24 cellular contexts compared by ENCODE assay signal in genomic region chr15:94265009-94265408, GRCh38. TPM values are rescaled to one million over a fixed set of nuclear protein-coding genes. Genes with fewer than 3 reads are reported as not detected.
DNase-seq lines count a peak whose midpoint lies in the region; ATAC-seq, FAIRE-seq and TF ChIP-seq lines count a peak whose summit lies in the region.
"Had no signal": no experiment of that assay in that cellular context is flagged by ENCODE, and none has a peak within 500 bp of the region (broad histone marks: within the 10 kb centered on the region; RNA-seq: fewer than 3 reads in every experiment).

No MANE protein-coding gene starts in this region.

- H2AFZ ChIP-seq in HepG2 (ENCODE audit: low read length) (no peak overlapping the region), neuronal stem cell (ENCODE audit: low read length) (no peak overlapping the region), MM.1S (ENCODE audit: low read length) (no peak overlapping the region)

- no peak for TF ChIP-seq POLR2A in HepG2 (IDR thresholded peaks at IDR 0.05; ENCODE audit: insufficient read depth in 1 of 2, low read depth in 2 of 2, low read length in 2 of 2)
- TF ChIP-seq POLR2A in right lobe of liver (IDR thresholded peaks at IDR 0.05): no peak
- TF ChIP-seq POLR2A in thyroid gland (IDR thresholded peaks at IDR 0.05): no peak

- no peak overlapping the region for H3K4me3 Mint-ChIP-seq in activated B cell treated with CpG ODN at 0.5 μM for 24 hours
- H3K4me3 Mint-ChIP-seq: dendritic cell treated with granulocyte-macrophage colony-stimulating factor and Interleukin-4, amounts not matched to agents 40 ng/mL and 50 ng/mL, for 4 days; memory B cell; naive thymus-derived CD4-positive, alpha-beta T cell; stimulated activated naive B cell treated with anti-CD40 and anti-IgM and Interleukin-4, amounts not matched to agents 10 μg/mL and 1 μg/mL and 100 μg/mL, for 72 hours had no signal

- peaks cover 65% of the 10 kb centered on the region for H3K4me1 Mint-ChIP-seq in activated B cell treated with CpG ODN at 0.5 μM for 24 hours

- no peak overlapping the region for H3K4me3 ChIP-seq in HepG2 (replicated peaks in 1 of 3; ENCODE audit: insufficient read depth in 1 of 3, low read depth in 2 of 3, low read length in 3 of 3)
- H3K4me3 ChIP-seq in right lobe of liver: no peak overlapping the region
- H3K4me3 ChIP-seq in thyroid gland (replicated peaks in 1 of 3): no peak overlapping the region
- H3K4me3 ChIP-seq in neuronal stem cell (ENCODE audit: low read length in 2 of 2): no peak overlapping the region
- H3K4me3 ChIP-seq in MM.1S (ENCODE audit: low read length): no peak overlapping the region
- H3K4me3 ChIP-seq: A549, K562, thoracic aorta had no signal

- H2BK5ac ChIP-seq in neuronal stem cell (ENCODE audit: low read length): no peak overlapping the region

- H3K79me2 ChIP-seq in HepG2 (ENCODE audit: insufficient read depth, low read length) (no peaks in the 10 kb centered on the region), MM.1S (ENCODE audit: low read length) (no peaks in the 10 kb centered on the region; the same call in 1 of the 2 replicates)

- H3K36me3 ChIP-seq in HepG2 (replicated peaks in 1 of 2; ENCODE audit: control insufficient read depth in 1 of 2, insufficient read depth in 2 of 2, low read length in 2 of 2) (no peaks in the 10 kb centered on the region), right lobe of liver (no peaks in the 10 kb centered on the region), thyroid gland (no peaks in the 10 kb centered on the region), neuronal stem cell (replicated peaks in 1 of 2; ENCODE audit: control insufficient read depth in 2 of 2, insufficient read depth in 2 of 2, low read length in 2 of 2) (no peaks in the 10 kb centered on the region), MM.1S (replicated peaks; ENCODE audit: insufficient read depth, low read length) (no peaks in the 10 kb centered on the region)
- H3K36me3 ChIP-seq: thoracic aorta had no signal

- no peak overlapping the region for H3K4ac ChIP-seq in neuronal stem cell (ENCODE audit: low read length)

- no peak overlapping the region for H4K8ac ChIP-seq in neuronal stem cell (ENCODE audit: low read depth, low read length)

- H2AK5ac ChIP-seq in neuronal stem cell (ENCODE audit: low read depth, low read length): no peak overlapping the region

- no peaks in the 10 kb centered on the region for H3K79me1 ChIP-seq in neuronal stem cell (ENCODE audit: low read depth, low read length)

- H3K27ac ChIP-seq in HepG2 (ENCODE audit: extremely low read length, insufficient read depth, low read length): no peak overlapping the region
- H3K27ac ChIP-seq in right lobe of liver: no peak overlapping the region
- no peak overlapping the region for H3K27ac ChIP-seq in foreskin keratinocyte
- H3K27ac ChIP-seq in thyroid gland: peak overlapping the region; percentile 5 to 51 (median 41)
- no peak overlapping the region for H3K27ac ChIP-seq in neuronal stem cell (replicated peaks; ENCODE audit: low read length)
- H3K27ac ChIP-seq in MM.1S (ENCODE audit: low read length): no peak overlapping the region
- H3K27ac ChIP-seq: A549, thoracic aorta had no signal

- WGBS in HepG2 (ENCODE audit: low lambda C conversion rate): 53% methylated on average over 4 of the region's 4 CpGs
- 64% methylated on average over 4 of the region's 4 CpGs for WGBS in right lobe of liver (ENCODE audit: insufficient coverage, low coverage, low lambda C conversion rate, missing lambda C conversion rate)
- WGBS in thyroid gland, 2 donors: 42 to 60% methylated on average over 4 of the region's 4 CpGs
- no CpG with 5 or more reads among the region's 4 CpGs for WGBS in neuronal stem cell (ENCODE audit: extremely low coverage in 2 of 2, insufficient read length in 2 of 2, insufficient replicate concordance in 1 of 2), 2 donors

- in situ Hi-C loops in HepG2 (cut with HindIII; ENCODE audit: extremely low pct_ligation_motif_present, low pct_unique_long_range_greater_than_20kb): no loop called here

- H3K9me3 ChIP-seq in HepG2 (ENCODE audit: low read length) (no peaks in the 10 kb centered on the region), right lobe of liver (no peaks in the 10 kb centered on the region), thyroid gland (no peaks in the 10 kb centered on the region), neuronal stem cell (replicated peaks in 1 of 2; ENCODE audit: control insufficient read depth in 2 of 2, insufficient read depth in 1 of 2, low read depth in 1 of 2, low read length in 2 of 2) (no peaks in the 10 kb centered on the region), MM.1S (replicated peaks; ENCODE audit: insufficient read depth, low read length) (no peaks in the 10 kb centered on the region)
- H3K9me3 ChIP-seq: A549, thoracic aorta had no signal

- no peak for ATAC-seq in HepG2
- no peak for ATAC-seq in right lobe of liver
- ATAC-seq in activated B cell treated with CpG ODN at 0.5 μM for 24 hours (ENCODE audit: low read depth): no peak
- peak; percentile 67 for ATAC-seq in foreskin keratinocyte
- ATAC-seq: A549; K562; naive thymus-derived CD4-positive, alpha-beta T cell; stimulated activated naive B cell treated with anti-CD40 and anti-IgM and Interleukin-4, amounts not matched to agents 10 μg/mL and 1 μg/mL and 100 μg/mL, for 72 hours had no signal

- H3K9me3 Mint-ChIP-seq in activated B cell treated with CpG ODN at 0.5 μM for 24 hours: no peaks in the 10 kb centered on the region
- H3K9me3 Mint-ChIP-seq: dendritic cell treated with granulocyte-macrophage colony-stimulating factor and Interleukin-4, amounts not matched to agents 40 ng/mL and 50 ng/mL, for 4 days had no signal

- H3K23ac ChIP-seq in neuronal stem cell (ENCODE audit: low read depth, low read length, poor library complexity): no peak overlapping the region

- no peak for TF ChIP-seq RAD21 in HepG2 (CRISPR knock-in tag; IDR thresholded peaks at IDR 0.05)

- intact Hi-C loops in HepG2 (cut with micrococcal nuclease; ENCODE audit: unreplicated experiment): no loop called here
- intact Hi-C loops in right lobe of liver (cut with DNase I): no loop called here
- intact Hi-C loops in activated B cell treated with CpG ODN at 0.5 μM for 24 hours (cut with micrococcal nuclease): no loop called here
- intact Hi-C loops in thyroid gland (cut with DNase I): no loop called here

- peaks cover 5% of the 10 kb centered on the region for H3K36me3 Mint-ChIP-seq in activated B cell treated with CpG ODN at 0.5 μM for 24 hours (ENCODE audit: low read depth)

- no peak overlapping the region for H3K14ac ChIP-seq in neuronal stem cell (ENCODE audit: low read length)

- H3K27me3 ChIP-seq in HepG2 (ENCODE audit: control insufficient read depth in 1 of 2, insufficient read depth in 2 of 2, low read length in 2 of 2) (no peaks in the 10 kb centered on the region), right lobe of liver (no peaks in the 10 kb centered on the region), foreskin keratinocyte (no peaks in the 10 kb centered on the region), thyroid gland (no peaks in the 10 kb centered on the region), neuronal stem cell (ENCODE audit: control insufficient read depth in 3 of 3, insufficient read depth in 3 of 3, low read depth in 1 of 3, low read length in 3 of 3) (no peaks in the 10 kb centered on the region), MM.1S (replicated peaks; ENCODE audit: insufficient read depth, low read length) (no peaks in the 10 kb centered on the region)

- no peak for FAIRE-seq in HepG2 (lab: Jason Lieb, UNC)
- FAIRE-seq: A549, K562 had no signal

- no peak for DNase-seq in HepG2 (ENCODE audit: low spot score)
- no peak for DNase-seq in right lobe of liver
- no peak for DNase-seq in activated B cell treated with CpG ODN at 0.5 μM for 24 hours
- peak; percentile 26 to 50 for DNase-seq in foreskin keratinocyte
- peak; percentile 31 to 38 for DNase-seq in thyroid gland
- DNase-seq in NCI-H446 (lab: John Stamatoyannopoulos, UW): no peak
- DNase-seq in neuronal stem cell (ENCODE audit: low spot score): no peak
- DNase-seq in MM.1S: no peak
- DNase-seq: activated CD4-positive, alpha-beta T cell treated with anti-CD3 and anti-CD28 coated beads for 1 hour; hypothalamus; kidney; naive thymus-derived CD4-positive, alpha-beta T cell; NCI-H1092; NCI-H2029 treated with DMSO at 0.1 percent for 48 hours; NCI-H510A; posterior cingulate gyrus; stimulated activated CD4-positive, alpha-beta T cell treated with anti-CD3 and anti-CD28 coated beads, Interleukin-1b, Interleukin-23, amount 100 ng/mL, for 48 hours; stimulated activated naive B cell treated with anti-CD40 and anti-IgM and Interleukin-4, amounts not matched to agents 10 μg/mL and 1 μg/mL and 100 μg/mL, for 72 hours; T1000 had no signal

- H3K27me3 Mint-ChIP-seq in activated B cell treated with CpG ODN at 0.5 μM for 24 hours: no peaks in the 10 kb centered on the region
- H3K27me3 Mint-ChIP-seq: memory B cell; stimulated activated naive B cell treated with anti-CD40 and anti-IgM and Interleukin-4, amounts not matched to agents 10 μg/mL and 1 μg/mL and 100 μg/mL, for 72 hours had no signal

- no peak for TF ChIP-seq CTCF in HepG2 (CRISPR knock-in tag; IDR thresholded peaks at IDR 0.05)
- no peak for TF ChIP-seq CTCF in right lobe of liver (IDR thresholded peaks at IDR 0.05)
- TF ChIP-seq CTCF in activated B cell treated with CpG ODN at 0.5 μM for 24 hours (IDR thresholded peaks at IDR 0.05): no peak
- no peak for TF ChIP-seq CTCF in foreskin keratinocyte (conservative IDR thresholded peaks at IDR 0.05)
- TF ChIP-seq CTCF in thyroid gland (IDR thresholded peaks at IDR 0.05): no peak
- TF ChIP-seq CTCF in MM.1S (IDR thresholded peaks at IDR 0.05; ENCODE audit: low read length): no peak

- no peak overlapping the region for H2BK120ac ChIP-seq in neuronal stem cell (ENCODE audit: low read depth, low read length)

- BruUV-seq in HepG2 (replicated peaks; lab: Mats Ljungman, UMichigan): no TSS peak

- no peak overlapping the region for H3K18ac ChIP-seq in neuronal stem cell (ENCODE audit: low read length)

- H3F3A ChIP-seq in MM.1S (ENCODE audit: insufficient read depth, low read length): 0 out of 2 replicates have a peak, but pooled peaks cover under 1% of the 10 kb centered on the region

- H4K20me1 ChIP-seq in HepG2 (ENCODE audit: insufficient read depth, low read length) (no peaks in the 10 kb centered on the region), MM.1S (ENCODE audit: insufficient read depth, low read length) (no peaks in the 10 kb centered on the region)

- H3K9ac ChIP-seq in HepG2 (ENCODE audit: insufficient read depth, low read depth, low read length) (no peak overlapping the region), neuronal stem cell (ENCODE audit: low read depth, low read length, poor library complexity) (no peak overlapping the region), MM.1S (ENCODE audit: low read length) (no peak overlapping the region)

- peak overlapping the region; percentile 61 for H3K27ac Mint-ChIP-seq in activated B cell treated with CpG ODN at 0.5 μM for 24 hours
- H3K27ac Mint-ChIP-seq: dendritic cell treated with granulocyte-macrophage colony-stimulating factor and Interleukin-4, amounts not matched to agents 40 ng/mL and 50 ng/mL, for 4 days; naive thymus-derived CD4-positive, alpha-beta T cell had no signal

- H2BK15ac ChIP-seq in neuronal stem cell (ENCODE audit: low read length): no peak overlapping the region

- no peak overlapping the region for H2BK12ac ChIP-seq in neuronal stem cell (ENCODE audit: low read length)

- no peak overlapping the region for H4K91ac ChIP-seq in neuronal stem cell (ENCODE audit: low read depth, low read length, poor library complexity)

- H3K9me2 ChIP-seq in MM.1S (replicated peaks; ENCODE audit: insufficient read depth, low read length): no peaks in the 10 kb centered on the region

- peaks cover 12% of the 10 kb centered on the region for H3K4me1 ChIP-seq in HepG2 (ENCODE audit: insufficient read depth, low read length)
- H3K4me1 ChIP-seq in right lobe of liver: no peaks in the 10 kb centered on the region
- peaks cover 2% of the 10 kb centered on the region for H3K4me1 ChIP-seq in foreskin keratinocyte
- peaks cover 22 to 27% of the 10 kb centered on the region in 2 donors for H3K4me1 ChIP-seq in thyroid gland
- peaks cover 0 to 2% of the 10 kb centered on the region in 2 donors for H3K4me1 ChIP-seq in neuronal stem cell (ENCODE audit: control insufficient read depth in 2 of 2, insufficient read depth in 1 of 2, low read depth in 1 of 2, low read length in 2 of 2)
- peaks cover 5% of the 10 kb centered on the region for H3K4me1 ChIP-seq in MM.1S (ENCODE audit: low read length)
- H3K4me1 ChIP-seq: A549 had no signal

- POLR2A ChIA-PET in HepG2 (lab: Yijun Ruan, JAX): no interaction called here
- POLR2A ChIA-PET in activated B cell treated with CpG ODN at 0.5 μM for 24 hours (lab: Charles Lee): interaction anchor here (2.4 kb wide), 1 partner anchor 34 kb away, joined by 15 read pairs; the partner anchor contains the start of gene MCTP2

- H3K4me2 ChIP-seq in HepG2 (ENCODE audit: low read depth, low read length): no peak overlapping the region
- H3K4me2 ChIP-seq in neuronal stem cell (ENCODE audit: insufficient read depth, low read length, poor library complexity, severe bottlenecking): no peak overlapping the region
- H3K4me2 ChIP-seq in MM.1S (ENCODE audit: low read depth, low read length): no peak overlapping the region
- H3K4me2 ChIP-seq: A549 had no signal

- no peak for TF ChIP-seq EP300 in HepG2 (IDR thresholded peaks at IDR 0.05; ENCODE audit: low read depth in 2 of 2, low read length in 2 of 2)
- no peak for TF ChIP-seq EP300 in HepG2 (CRISPR knock-in tag; IDR thresholded peaks at IDR 0.05; ENCODE audit: borderline replicate concordance)

- CTCF ChIA-PET in HepG2 (lab: Yijun Ruan, JAX; ENCODE audit: low intra/inter-chr PET ratio, low total read pairs): no interaction called here
- CTCF ChIA-PET in activated B cell treated with CpG ODN at 0.5 μM for 24 hours (lab: Charles Lee): interaction anchor here (1.3 to 1.6 kb wide), 2 partner anchors 22 to 59 kb away, joined by 3 to 4 read pairs; no protein-coding TSS in a partner anchor

RNA-seq across cellular contexts. Expression of gene MCTP2, which starts 33.6 kb away (rescaled TPM):
- total RNA-seq in HepG2 (2016; rRNA removed; fragmentation: Illumina TruSeq; extraction: Trizol) (2.7 and 5.1 TPM in 2 replicates), right lobe of liver (1 to 10 TPM; 1.8 to 5.3 (median 2.9) TPM), activated B cell treated with CpG ODN at 0.5 μM for 24 hours (46.0 and 54.2 TPM in 2 replicates), foreskin keratinocyte (13.4 and 14.5 TPM in 2 replicates), thyroid gland (10 to 100 TPM; 35.2 to 84.0 (median 61.2) TPM)
- total RNA-seq in HepG2 (2016; cell fraction: cytosol; rRNA removed; fragmentation: Illumina TruSeq; extraction: Trizol; ENCODE audit: low read depth): 16.9 and 19.1 TPM in 2 replicates
- total RNA-seq in HepG2 (2016; cell fraction: insoluble cytoplasmic fraction; rRNA removed; fragmentation: Illumina TruSeq; extraction: Trizol): 3.2 and 5.9 TPM in 2 replicates
- 4.6 and 5.4 TPM in 2 replicates for total RNA-seq in HepG2 (2016; cell fraction: membrane; rRNA removed; fragmentation: Illumina TruSeq; extraction: Trizol)
- total RNA-seq in HepG2 (2016; cell fraction: nucleus; rRNA removed; fragmentation: Illumina TruSeq; extraction: Trizol): 13.1 and 13.3 TPM in 2 replicates
- polyA plus RNA-seq in HepG2 (2011; rRNA removed) (8.5 and 8.6 TPM in 2 replicates), foreskin keratinocyte (2.7 TPM in 2 replicates)
- 6.4 and 7.5 TPM in 2 replicates for polyA plus RNA-seq in HepG2 (2011; cell fraction: cytosol; rRNA removed)
- 15.5 and 17.5 TPM in 2 replicates for polyA plus RNA-seq in HepG2 (2011; cell fraction: nucleus; rRNA removed)
- polyA plus RNA-seq in HepG2 (2012): 2.3 and 2.5 TPM in 2 replicates
- 0.10 and 0.17 TPM in 2 replicates for polyA plus RNA-seq in HepG2 (2016; cell fraction: cytosol; fragmentation: Illumina TruSeq; extraction: Trizol; ENCODE audit: low read depth)
- polyA plus RNA-seq in HepG2 (2016; cell fraction: insoluble cytoplasmic fraction; fragmentation: Illumina TruSeq; extraction: Trizol; ENCODE audit: low read depth): 2.3 and 2.5 TPM in 2 replicates
- 0.20 and 0.23 TPM in 2 replicates for polyA plus RNA-seq in HepG2 (2016; cell fraction: membrane; fragmentation: Illumina TruSeq; extraction: Trizol; ENCODE audit: low read depth)
- 3.1 and 5.2 TPM in 2 replicates for polyA plus RNA-seq in HepG2 (2016; cell fraction: nucleus; fragmentation: Illumina TruSeq; extraction: Trizol; ENCODE audit: insufficient read depth, low read depth)
- 12.2 and 23.0 TPM in 2 replicates for polyA minus RNA-seq in HepG2 (2011; rRNA and poly(A)+ RNA removed; ENCODE audit: low replicate concordance)
- polyA minus RNA-seq in HepG2 (2011; cell fraction: cytosol; rRNA and poly(A)+ RNA removed): 6.9 and 7.4 TPM in 2 replicates
- polyA minus RNA-seq in HepG2 (2011; cell fraction: nucleus; rRNA and poly(A)+ RNA removed): 38.0 and 39.8 TPM in 2 replicates
- 0.01 TPM for polyA plus RNA-seq in neuronal stem cell (2013, experiment 1 of 2)
- under 0.01 TPM for polyA plus RNA-seq in neuronal stem cell (2013, experiment 2 of 2)
- polyA plus RNA-seq: A549, K562 had no signal

Comparison
In these comparisons a context has a peak if more than half of its experiments do, and no peak if none do; other contexts are left out.
1. DNase-seq: peak in foreskin keratinocyte (2 of 2) and thyroid gland (2 of 2); none in HepG2 (single experiment), right lobe of liver (0 of 3), activated B cell treated with CpG ODN at 0.5 μM for 24 hours (single experiment), NCI-H446 (0 of 2), neuronal stem cell (single experiment) and MM.1S (single experiment).
2. H3K27ac ChIP-seq: peak in thyroid gland (3 of 3); none in HepG2 (single experiment), right lobe of liver (0 of 3), foreskin keratinocyte (single experiment), neuronal stem cell (single experiment) and MM.1S (single experiment).